ENCODE assay signal across 25 cellular contexts in genomic region chr9:110599468-110599867, GRCh38. TPM values are rescaled to one million over a fixed set of nuclear protein-coding genes. Genes with fewer than 3 reads are reported as not detected.
DNase-seq lines count a peak whose midpoint lies in the region; ATAC-seq and TF ChIP-seq lines count a peak whose summit lies in the region.
"Had no signal": no experiment of that assay in that cellular context is flagged by ENCODE, and none has a peak within 500 bp of the region (broad histone marks: within the 10 kb centered on the region; RNA-seq: fewer than 3 reads in every experiment).

No MANE protein-coding gene starts in this region.

- DNase-seq in SKM-1 treated with dmso at 0.1 percent for 144 hours (lab: John Stamatoyannopoulos, UW; ENCODE audit: unreplicated experiment) (peak; percentile 17), SKM-1 (lab: John Stamatoyannopoulos, UW; ENCODE audit: unreplicated experiment) (no peak), amniotic epithelial cell (ENCODE audit: low read depth) (peak; percentile 93), kidney tubule cell (ENCODE audit: low spot score) (peak; percentile 30), upper lobe of right lung (no peak), HuH-7.5 (ENCODE audit: low spot score) (no peak), occipital lobe (lab: John Stamatoyannopoulos, UW) (no peak), NCI-H187 treated with DMSO at 0.1 percent for 48 hours (lab: John Stamatoyannopoulos, UW) (no peak)
- DNase-seq: 8988T; activated naive CD8-positive, alpha-beta T cell treated with anti-CD3 and anti-CD28 coated beads, Interleukin-2, amount 50 U/mL, for 24 hours; GDM1; naive thymus-derived CD4-positive, alpha-beta T cell; NCI-H1092 treated with DMSO at 0.1 percent for 48 hours; NCI-H2081 treated with DMSO at 0.1 percent for 48 hours; NCI-H524; SHP77 treated with DMSO at 0.1 percent for 48 hours; small intestine; stimulated activated CD4-positive, alpha-beta T cell treated with anti-CD3 and anti-CD28 coated beads, Interleukin-4, amount 100 ng/mL, for 4 hours had no signal

- H3K9me3 ChIP-seq in upper lobe of right lung = no peaks in the 10 kb centered on the region
- H3K9me3 ChIP-seq: suprapubic skin had no signal

- H3K36me3 ChIP-seq in upper lobe of right lung = no peaks in the 10 kb centered on the region
- H3K36me3 ChIP-seq: BLaER1 treated with 17β-estradiol and CSF1 and Interleukin-3, amounts not matched to agents 10 nM and 100 nM; suprapubic skin had no signal

- peak; percentile 23 for ATAC-seq in upper lobe of right lung
- ATAC-seq: activated CD4-positive, CD25-positive, alpha-beta regulatory T cell treated with anti-CD3 and anti-CD28 coated beads, Interleukin-2, amount 50 U/mL, for 24 hours; activated naive CD8-positive, alpha-beta T cell treated with anti-CD3 and anti-CD28 coated beads, Interleukin-2, amount 50 U/mL, for 24 hours; naive thymus-derived CD4-positive, alpha-beta T cell had no signal

- TF ChIP-seq CTCF in upper lobe of right lung (IDR thresholded peaks at IDR 0.05) = no peak

- H3K4me3 ChIP-seq in upper lobe of right lung = no peak overlapping the region
- H3K4me3 ChIP-seq: BLaER1 treated with 17β-estradiol and CSF1 and Interleukin-3, amounts not matched to agents 10 nM and 100 nM; lung; suprapubic skin had no signal

- H3K4me1 ChIP-seq in upper lobe of right lung = no peaks in the 10 kb centered on the region
- H3K4me1 ChIP-seq: suprapubic skin had no signal

- H3K27me3 ChIP-seq in upper lobe of right lung = no peaks in the 10 kb centered on the region
- H3K27me3 ChIP-seq: BLaER1 treated with 17β-estradiol and CSF1 and Interleukin-3, amounts not matched to agents 10 nM and 100 nM; suprapubic skin had no signal

- intact Hi-C loops in upper lobe of right lung (cut with DNase I) = no loop called here

- H3K27ac ChIP-seq in upper lobe of right lung = no peak overlapping the region
- H3K27ac ChIP-seq: BLaER1 treated with 17β-estradiol and CSF1 and Interleukin-3, amounts not matched to agents 10 nM and 100 nM; epithelial cell of prostate; suprapubic skin had no signal

RNA-seq across cellular contexts. Expression of gene SVEP1, which starts 19.9 kb away (rescaled TPM):
- total RNA-seq in upper lobe of right lung = 88.1 TPM
- 5.3 TPM for total RNA-seq in occipital lobe
- total RNA-seq: activated CD8-positive, alpha-beta memory T cell treated with anti-CD3 and anti-CD28 coated beads for 36 hours; OCI-LY7 had no signal

Comparison
In these comparisons a context has a peak if more than half of its experiments do, and no peak if none do; other contexts are left out.
1. DNase-seq: peak in SKM-1 treated with dmso at 0.1 percent for 144 hours (single experiment), amniotic epithelial cell (single experiment) and kidney tubule cell (single experiment); none in SKM-1 (single experiment), upper lobe of right lung (single experiment), HuH-7.5 (single experiment), occipital lobe (single experiment) and NCI-H187 treated with DMSO at 0.1 percent for 48 hours (single experiment).
2. RNA of gene SVEP1, which starts 19.9 kb away (total RNA-seq): 88.1 TPM in upper lobe of right lung (single experiment); 5.3 TPM in occipital lobe (single experiment); every median in the first group is over 10 times any median in the second.